ENCODE assay signal across 1 cellular context in genomic region chr3:122793568-122794416, GRCh38.
TF ChIP-seq lines count a peak whose summit lies in the region.

Gene HSPBAP1, minus strand, starts transcription at chr3:122793831. Its CDS starts 151 bp downstream, at chr3:122793680.

TF ChIP-seq in Ishikawa, 13 proteins besides CTCF, POLR2A, EP300 and RAD21 (continued from another document):
- TF ChIP-seq MAX (IDR thresholded peaks at IDR 0.05), result peak; percentile 96
- peak; percentile 99 for TF ChIP-seq USF1 (IDR thresholded peaks at IDR 0.05)
